In genomic region chr4:151114986-151115385, GRCh38 we compare ENCODE assay signal across 24 cellular contexts. TPM values are rescaled to one million over a fixed set of nuclear protein-coding genes. Genes with fewer than 3 reads are reported as not detected.
DNase-seq lines count a peak whose midpoint lies in the region; ATAC-seq and TF ChIP-seq lines count a peak whose summit lies in the region.
"Had no signal": no experiment of that assay in that cellular context is flagged by ENCODE, and none has a peak within 500 bp of the region (broad histone marks: within the 10 kb centered on the region; RNA-seq: fewer than 3 reads in every experiment).

No MANE protein-coding gene starts in this region.

- no peaks in the 10 kb centered on the region for H3K9me3 Mint-ChIP-seq in HFFc6
- H3K9me3 Mint-ChIP-seq: activated B cell treated with CpG ODN at 0.5 μM for 24 hours; activated T-helper 2 cell treated with anti-CD3 and anti-CD28 coated beads, Interferon-gamma antibody, Interleukin-2, Interleukin-4, amounts not matched to agents 10 μg/mL and 5 μg/mL and 100 μg/mL, durations not matched to agents 14 hours and 24 hours and 36 hours; effector memory CD8-positive, alpha-beta T cell; naive thymus-derived CD4-positive, alpha-beta T cell had no signal

- no peak for ATAC-seq in HG03439 (IDR thresholded peaks at IDR 0.05; ENCODE audit: unreplicated experiment)
- no peak for ATAC-seq in GM19455 (IDR thresholded peaks at IDR 0.05; ENCODE audit: unreplicated experiment)
- ATAC-seq: effector memory CD8-positive, alpha-beta T cell; naive thymus-derived CD4-positive, alpha-beta T cell had no signal

- no peak overlapping the region for H2AFZ ChIP-seq in ACC112 (ENCODE audit: low read length, unreplicated experiment)

- H3K36me3 ChIP-seq in ACC112 (ENCODE audit: insufficient read depth, low read length): 0 out of 2 replicates have a peak, but pooled peaks cover 4% of the 10 kb centered on the region
- H3K36me3 ChIP-seq: thyroid gland had no signal

- H3K4me3 Mint-ChIP-seq in HFFc6: no peak overlapping the region
- H3K4me3 Mint-ChIP-seq: activated B cell treated with CpG ODN at 0.5 μM for 24 hours; activated naive CD8-positive, alpha-beta T cell; effector memory CD8-positive, alpha-beta T cell; naive thymus-derived CD4-positive, alpha-beta T cell had no signal

- no peaks in the 10 kb centered on the region for H3K27me3 Mint-ChIP-seq in HFFc6 (ENCODE audit: insufficient read depth)
- H3K27me3 Mint-ChIP-seq: activated B cell treated with CpG ODN at 0.5 μM for 24 hours; activated naive CD8-positive, alpha-beta T cell; effector memory CD8-positive, alpha-beta T cell; naive thymus-derived CD4-positive, alpha-beta T cell had no signal

- TF ChIP-seq CTCF in HFFc6 (IDR thresholded peaks at IDR 0.05): no peak

- no peaks in the 10 kb centered on the region for H3K36me3 Mint-ChIP-seq in HFFc6 (ENCODE audit: low read depth)
- H3K36me3 Mint-ChIP-seq: activated naive CD8-positive, alpha-beta T cell had no signal

- H3K4me1 Mint-ChIP-seq in HFFc6 (ENCODE audit: low read depth): peaks cover 13% of the 10 kb centered on the region

- H3K27me3 ChIP-seq in ACC112 (ENCODE audit: insufficient read depth, low read length): no peaks in the 10 kb centered on the region
- H3K27me3 ChIP-seq: thyroid gland had no signal

- H3K4me1 ChIP-seq in ACC112 (ENCODE audit: control insufficient read depth, insufficient read depth, low read length, unreplicated experiment): peaks cover 7% of the 10 kb centered on the region
- H3K4me1 ChIP-seq: thyroid gland had no signal

- no peak overlapping the region for H3K4me3 ChIP-seq in ACC112 (ENCODE audit: low read depth, low read length)
- H3K4me3 ChIP-seq: thyroid gland had no signal

- DNase-seq in HFFc6 (peak; percentile 20), dermis blood vessel endothelial cell (peak; percentile 25), iris pigment epithelial cell (ENCODE audit: low read depth) (peak; percentile 54), AML-193 (lab: John Stamatoyannopoulos, UW) (no peak), kidney tubule cell (ENCODE audit: low spot score) (no peak)
- DNase-seq: activated B cell treated with CpG ODN at 0.5 μM for 24 hours; activated CD4-positive, alpha-beta T cell treated with anti-CD3 and anti-CD28 coated beads, Interleukin-2, amount 50 U/mL, for 4 hours; effector memory CD8-positive, alpha-beta T cell; head of caudate nucleus; KBM-7; MM.1S; naive thymus-derived CD4-positive, alpha-beta T cell; NCI-H1417; NCI-H2081; NCI-H774; stimulated activated CD4-positive, alpha-beta T cell treated with anti-CD3 and anti-CD28 coated beads, Interleukin-12 subunit alpha, Interleukin-12 subunit beta, amount 100 ng/mL, for 4 hours; stimulated activated CD4-positive, alpha-beta T cell treated with anti-CD3 and anti-CD28 coated beads, Interleukin-4, amount 100 ng/mL, for 4 hours; stimulated activated naive CD4-positive, alpha-beta T cell treated with Interleukin-2 at 50 U/mL for 16 hours; thyroid gland had no signal

- H3K79me2 ChIP-seq in ACC112 (ENCODE audit: control insufficient read depth, insufficient read depth, low read length, unreplicated experiment): no peaks in the 10 kb centered on the region

- H3K27ac ChIP-seq in ACC112 (ENCODE audit: low read depth, low read length): peak overlapping the region; percentile 5; the same call in 1 of the 2 replicates
- H3K27ac ChIP-seq: thyroid gland had no signal

- H3K27ac Mint-ChIP-seq in HFFc6: no peak overlapping the region
- H3K27ac Mint-ChIP-seq: activated B cell treated with CpG ODN at 0.5 μM for 24 hours; activated naive CD8-positive, alpha-beta T cell; activated T-helper 2 cell treated with anti-CD3 and anti-CD28 coated beads, Interferon-gamma antibody, Interleukin-2, Interleukin-4, amounts not matched to agents 10 μg/mL and 5 μg/mL and 100 μg/mL, durations not matched to agents 14 hours and 24 hours and 36 hours; effector memory CD8-positive, alpha-beta T cell; naive thymus-derived CD4-positive, alpha-beta T cell had no signal

RNA-seq across cellular contexts. Expression of gene RPS3A, which starts 15.6 kb away (rescaled TPM):
- 1,000 to 10,000 TPM; 1,391 to 1,566 (median 1,482) TPM for total RNA-seq in HFFc6 (2021; fragmentation: NEBNext Ultra II Directional; extraction: Animal tissue kit (Norgen Biotek cat#: 25700))
- total RNA-seq in dermis blood vessel endothelial cell: 1,744 and 3,064 TPM in 2 replicates

Comparison
In these comparisons a context has a peak if more than half of its experiments do, and no peak if none do; other contexts are left out.
1. DNase-seq: peak in HFFc6 (single experiment), dermis blood vessel endothelial cell (single experiment) and iris pigment epithelial cell (single experiment); none in AML-193 (0 of 2) and kidney tubule cell (single experiment).